ENCODE assay signal across 9 cellular contexts in the genomic region with DNA sequence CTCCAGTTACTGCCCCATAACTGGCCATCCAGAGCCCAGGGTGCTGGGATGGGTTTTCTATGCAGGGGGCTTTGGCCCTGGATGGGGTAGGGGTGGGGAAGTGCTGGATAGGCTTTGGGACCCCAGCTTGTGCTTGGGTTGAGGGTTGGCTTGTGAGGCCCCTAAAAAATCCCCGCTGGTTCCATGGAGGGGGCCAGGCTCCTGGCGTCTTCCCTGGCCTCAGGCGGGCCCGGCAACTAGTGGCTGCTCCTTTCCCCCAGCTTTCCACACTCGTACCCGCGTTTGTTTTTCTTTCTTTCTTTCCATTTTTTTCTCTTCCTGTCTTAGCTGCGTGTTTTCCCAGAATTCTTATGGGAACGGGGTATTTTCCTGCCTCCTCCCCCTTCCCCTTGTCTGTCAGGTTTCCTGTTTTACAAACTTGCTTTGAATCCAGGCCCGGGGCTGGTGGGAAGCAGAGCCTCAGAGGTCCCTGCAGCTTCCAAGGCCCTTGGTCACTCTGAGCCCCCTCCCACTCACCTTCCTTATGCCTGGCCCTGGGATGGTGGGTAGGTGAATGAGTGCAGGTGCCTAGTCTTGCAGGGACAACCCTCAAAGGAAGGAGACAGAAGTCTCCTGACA. TPM values are rescaled to one million over a fixed set of nuclear protein-coding genes. Genes with fewer than 3 reads are reported as not detected.
DNase-seq lines count a peak whose midpoint lies in the region; ATAC-seq and TF ChIP-seq lines count a peak whose summit lies in the region.
"Had no signal": no experiment of that assay in that cellular context is flagged by ENCODE, and none has a peak within 500 bp of the region (broad histone marks: within the 10 kb centered on the region; RNA-seq: fewer than 3 reads in every experiment).

No MANE protein-coding gene starts in this region.

- no peak overlapping the region for H2BK120ac ChIP-seq in neuronal stem cell (ENCODE audit: low read depth, low read length)

- H3K27me3 ChIP-seq in heart left ventricle (no peaks in the 10 kb centered on the region), right cardiac atrium (ENCODE audit: control insufficient read depth, insufficient read depth) (no peaks in the 10 kb centered on the region), neuronal stem cell (ENCODE audit: control insufficient read depth in 3 of 3, insufficient read depth in 3 of 3, low read depth in 1 of 3, low read length in 3 of 3) (peaks cover 0 to 9% (median 0%) of the 10 kb centered on the region in 3 experiments), upper lobe of left lung (no peaks in the 10 kb centered on the region)
- H3K27me3 ChIP-seq: sigmoid colon had no signal

- no peak for TF ChIP-seq POLR2A in heart left ventricle (IDR thresholded peaks at IDR 0.05)
- no peak for TF ChIP-seq POLR2A in upper lobe of left lung (IDR thresholded peaks at IDR 0.05)

- H3K4me2 ChIP-seq in neuronal stem cell (ENCODE audit: insufficient read depth, low read length, poor library complexity, severe bottlenecking): no peak overlapping the region

- no peak overlapping the region for H3K18ac ChIP-seq in neuronal stem cell (ENCODE audit: low read length)

- TF ChIP-seq CTCF in heart left ventricle (IDR thresholded peaks at IDR 0.05) (no peak), upper lobe of left lung (IDR thresholded peaks at IDR 0.05) (no peak)

- no peak overlapping the region for H2BK5ac ChIP-seq in neuronal stem cell (ENCODE audit: low read length)

- H2AK5ac ChIP-seq in neuronal stem cell (ENCODE audit: low read depth, low read length): no peak overlapping the region

- H3K23ac ChIP-seq in neuronal stem cell (ENCODE audit: low read depth, low read length, poor library complexity): no peak overlapping the region

- no peak overlapping the region for H4K91ac ChIP-seq in neuronal stem cell (ENCODE audit: low read depth, low read length, poor library complexity)

- H2BK12ac ChIP-seq in neuronal stem cell (ENCODE audit: low read length): no peak overlapping the region

- peak overlapping the region; percentile 5 to 71 (median 62) for H3K4me3 ChIP-seq in heart left ventricle
- H3K4me3 ChIP-seq in right cardiac atrium (ENCODE audit: low read length): peak overlapping the region; percentile 59
- H3K4me3 ChIP-seq in neuronal stem cell (ENCODE audit: low read length in 2 of 2): no peak overlapping the region
- peak overlapping the region in 3 of 4 donors; percentile 34 to 48 (median 47) for H3K4me3 ChIP-seq in upper lobe of left lung

- no peaks in the 10 kb centered on the region for H3K9me3 ChIP-seq in heart left ventricle
- no peaks in the 10 kb centered on the region for H3K9me3 ChIP-seq in right cardiac atrium (ENCODE audit: control insufficient read depth, low read length)
- no peaks in the 10 kb centered on the region for H3K9me3 ChIP-seq in neuronal stem cell (replicated peaks in 1 of 2; ENCODE audit: control insufficient read depth in 2 of 2, insufficient read depth in 1 of 2, low read depth in 1 of 2, low read length in 2 of 2)
- no peaks in the 10 kb centered on the region for H3K9me3 ChIP-seq in upper lobe of left lung
- H3K9me3 ChIP-seq: sigmoid colon had no signal

- no peak overlapping the region for H4K8ac ChIP-seq in neuronal stem cell (ENCODE audit: low read depth, low read length)

- H3K9ac ChIP-seq in neuronal stem cell (ENCODE audit: low read depth, low read length, poor library complexity): no peak overlapping the region

- no peak overlapping the region for H3K14ac ChIP-seq in neuronal stem cell (ENCODE audit: low read length)

- ATAC-seq in heart left ventricle: peak in 2 of 4 donors; percentile 3 to 20
- ATAC-seq in right cardiac atrium: peak in 1 of 2 donors; percentile 20
- ATAC-seq in upper lobe of left lung (ENCODE audit: low FRiP score in 2 of 2): no peak
- no peak for ATAC-seq in GM18511 (IDR thresholded peaks at IDR 0.05; ENCODE audit: unreplicated experiment)

- WGBS in heart left ventricle, 4 donors: 38 to 57% (median 40%) methylated on average over 10 of the region's 10 CpGs
- 29% methylated on average over 10 of the region's 10 CpGs for WGBS in right cardiac atrium
- WGBS in neuronal stem cell (ENCODE audit: extremely low coverage in 2 of 2, insufficient read length in 2 of 2, insufficient replicate concordance in 1 of 2), 2 donors: no CpG with 5 or more reads among the region's 10 CpGs
- WGBS in upper lobe of left lung, 2 donors: 34 to 47% methylated on average over 10 of the region's 10 CpGs

- TF ChIP-seq EP300 in upper lobe of left lung (IDR thresholded peaks at IDR 0.05): no peak

- H3K4me1 ChIP-seq in heart left ventricle (peaks cover 0 to 88% (median 48%) of the 10 kb centered on the region in 12 donors), right cardiac atrium (ENCODE audit: control insufficient read depth, insufficient read depth, low read length) (peaks cover 32% of the 10 kb centered on the region), neuronal stem cell (ENCODE audit: control insufficient read depth in 2 of 2, insufficient read depth in 1 of 2, low read depth in 1 of 2, low read length in 2 of 2) (peaks cover 29 to 67% of the 10 kb centered on the region in 2 donors), upper lobe of left lung (peaks cover 7 to 20% (median 12%) of the 10 kb centered on the region in 4 donors)

- H2AFZ ChIP-seq in neuronal stem cell (ENCODE audit: low read length): peak overlapping the region; percentile 52

- no peak overlapping the region for H2BK15ac ChIP-seq in neuronal stem cell (ENCODE audit: low read length)

- DNase-seq in heart left ventricle (peak in 1 of 5 donors; percentile 59), cardiac septum (ENCODE audit: low spot score) (no peak), right cardiac atrium (peak in 1 of 3 donors; percentile 75), neuronal stem cell (ENCODE audit: low spot score) (no peak), upper lobe of left lung (no peak), cerebellar cortex (ENCODE audit: low spot score) (no peak), GF-D8 (lab: John Stamatoyannopoulos, UW) (no peak)
- DNase-seq: sigmoid colon had no signal

- H3K27ac ChIP-seq in heart left ventricle (peak overlapping the region; percentile 67 to 91 (median 87)), right cardiac atrium (ENCODE audit: low read length) (peak overlapping the region; percentile 92), neuronal stem cell (replicated peaks; ENCODE audit: low read length) (no peak overlapping the region), upper lobe of left lung (peak overlapping the region; percentile 65 to 86 (median 78))

- H3K36me3 ChIP-seq in heart left ventricle (peaks cover 0 to 37% (median 22%) of the 10 kb centered on the region in 9 donors), neuronal stem cell (replicated peaks in 1 of 2; ENCODE audit: control insufficient read depth in 2 of 2, insufficient read depth in 2 of 2, low read length in 2 of 2) (peaks cover 0 to 9% of the 10 kb centered on the region in 2 donors), upper lobe of left lung (peaks cover 0 to 9% (median 4%) of the 10 kb centered on the region in 4 donors)

- no peaks in the 10 kb centered on the region for H3K79me1 ChIP-seq in neuronal stem cell (ENCODE audit: low read depth, low read length)

- H3K4ac ChIP-seq in neuronal stem cell (ENCODE audit: low read length): no peak overlapping the region

- intact Hi-C loops in heart left ventricle (cut with DNase I): loop anchor here in 9 of 10 donors (5.0 to 10.0 kb wide), 7 partner anchors 46 to 84 kb away; no protein-coding TSS in a partner anchor
- intact Hi-C loops in cardiac septum (cut with DNase I): loop anchor here (5.0 kb wide), 2 partner anchors 44 to 84 kb away; no protein-coding TSS in a partner anchor
- intact Hi-C loops in right cardiac atrium (cut with DNase I): loop anchor here in 3 of 4 donors (10.0 kb wide), 1 partner anchor 49 kb away; no protein-coding TSS in a partner anchor

RNA-seq across cellular contexts. Expression of gene RGS3, which starts 40.2 kb away (rescaled TPM):
- total RNA-seq in heart left ventricle (100 to 1,000 TPM; 107 to 214 (median 139) TPM), cardiac septum (233 TPM), right cardiac atrium (100 to 1,000 TPM; 139 to 184 (median 166) TPM), upper lobe of left lung (10 to 100 TPM; 60.3 to 93.2 (median 72.6) TPM)
- polyA plus RNA-seq in heart left ventricle (100 to 1,000 TPM in 1 of 2 donors, 10 to 100 TPM in 1; 93.4 to 120 TPM), right cardiac atrium (107 TPM)
- 26.4 TPM for polyA plus RNA-seq in neuronal stem cell (2013, experiment 1 of 2)
- polyA plus RNA-seq in neuronal stem cell (2013, experiment 2 of 2): 26.2 TPM

Comparison
In these comparisons a context has a peak if more than half of its experiments do, and no peak if none do; other contexts are left out.
1. H3K4me3 ChIP-seq: peak in heart left ventricle (12 of 12), right cardiac atrium (single experiment) and upper lobe of left lung (3 of 4); none in neuronal stem cell (0 of 2).